1 cellular context compared by ENCODE assay signal in the genomic region with DNA sequence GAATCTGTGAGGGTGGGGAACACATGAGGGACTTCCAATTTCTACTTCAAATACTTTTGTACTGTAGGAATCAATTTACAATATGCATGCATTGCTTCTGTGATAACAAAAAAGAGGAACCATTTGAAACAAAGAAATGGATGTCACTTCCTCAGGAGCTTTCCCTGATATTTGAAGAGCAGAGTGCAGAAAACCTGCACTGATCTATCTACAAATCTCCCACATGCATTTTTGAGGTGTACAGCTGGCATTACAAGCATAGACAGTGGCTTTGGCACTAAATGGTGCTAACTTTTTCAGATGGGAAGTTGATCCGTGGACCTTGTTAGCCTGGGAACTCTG.
TF ChIP-seq lines count a peak whose summit lies in the region.

No MANE protein-coding gene starts in this region.

TF ChIP-seq in GM12878, 131 proteins besides CTCF, POLR2A, EP300 and RAD21:
- TF ChIP-seq SPI1 (IDR thresholded peaks at IDR 0.05; ENCODE audit: borderline replicate concordance, insufficient read depth, low read depth, low read length): peak; percentile 4; the same call in 1 of the 2 replicates
- TF ChIP-seq FOXK2 (IDR thresholded peaks at IDR 0.05): no peak
